Comparison of ENCODE assay signal across 2 cellular contexts in genomic region chr1:18740617-18741016, GRCh38.
TF ChIP-seq lines count a peak whose summit lies in the region.

No MANE protein-coding gene starts in this region.

TF ChIP-seq in HEK293, 187 proteins besides CTCF, POLR2A, EP300 and RAD21:
- no peak for TF ChIP-seq ZNF777 (tag by site-specific recombination; IDR thresholded peaks at IDR 0.05; ENCODE audit: borderline replicate concordance)
- peak; percentile 71 for TF ChIP-seq ZNF146 (tag by site-specific recombination; IDR thresholded peaks at IDR 0.05)

TF ChIP-seq in K562, 482 proteins besides CTCF, POLR2A, EP300 and RAD21:
- TF ChIP-seq HDAC3 (IDR thresholded peaks at IDR 0.05; ENCODE audit: borderline replicate concordance, partially characterized antibody) (no peak), ZNF146 (CRISPR knock-in tag; IDR thresholded peaks at IDR 0.05; ENCODE audit: unreplicated experiment) (peak; percentile 51)
